ENCODE assay signal across 8 cellular contexts in genomic region chr1:182143154-182143657, GRCh38.
A peak's percentile ranks its signal among the peaks of the same experiment; 100 is the strongest.
DNase-seq lines count a peak whose midpoint lies in the region; ATAC-seq, FAIRE-seq and TF ChIP-seq lines count a peak whose summit lies in the region.

No MANE protein-coding gene starts in this region.

- H3K27ac ChIP-seq in HEK293 (ENCODE audit: extremely low read depth, low read depth, low read length) (no peak overlapping the region), keratinocyte (ENCODE audit: control insufficient read depth, insufficient read depth, low read length) (peak overlapping the region; percentile 77), spleen (peak overlapping the region; percentile 72 to 94 (median 90))

- H3K4me3 ChIP-seq in HEK293 (ENCODE audit: low read depth, low read length) (no peak overlapping the region), cardiac fibroblast (replicated peaks in 1 of 2; ENCODE audit: low read depth in 2 of 2, low read length in 2 of 2) (no peak overlapping the region), keratinocyte (ENCODE audit: control insufficient read depth in 2 of 3, extremely low read depth in 1 of 3, insufficient read depth in 2 of 3, low read depth in 1 of 3, low read length in 3 of 3) (no peak overlapping the region), spleen (peak overlapping the region in 1 of 8 donors; percentile 62)

- DNase-seq in CD1c-positive myeloid dendritic cell (ENCODE audit: extremely low spot score) = peak; percentile 93
- peak; percentile 84 for DNase-seq in NCI-H2227 treated with DMSO at 0.1 percent for 48 hours (lab: John Stamatoyannopoulos, UW)
- DNase-seq in activated CD4-positive, CD25-positive, alpha-beta regulatory T cell treated with anti-CD3 and anti-CD28 coated beads, Interleukin-2, amount 50 U/mL, for 16 hours (ENCODE audit: low read depth, low spot score) = peak; percentile 80
- peak; percentile 78 to 88 for DNase-seq in cardiac fibroblast (ENCODE audit: low read depth in 2 of 2)
- no peak for DNase-seq in keratinocyte (ENCODE audit: low read depth, low spot score)
- DNase-seq in spleen = peak; percentile 97

- H3K27me3 ChIP-seq in keratinocyte (ENCODE audit: control insufficient read depth, extremely low read depth, insufficient read depth, low read length) (no peaks in the 10 kb centered on the region), spleen (replicated peaks in 1 of 7) (no peaks in the 10 kb centered on the region)

- H3K4me2 ChIP-seq in keratinocyte (ENCODE audit: control insufficient read depth, extremely low read depth, insufficient read depth, low read depth, low read length) = peak overlapping the region; percentile 54

- no peaks in the 10 kb centered on the region for H3K79me2 ChIP-seq in keratinocyte (ENCODE audit: control insufficient read depth, insufficient read depth, low read length)

- no peaks in the 10 kb centered on the region for H3K9me1 ChIP-seq in keratinocyte (ENCODE audit: control insufficient read depth, extremely low read depth, insufficient read depth, low read length)

- ATAC-seq in GM19463 (IDR thresholded peaks at IDR 0.05; ENCODE audit: unreplicated experiment) = no peak

- CTCF ChIA-PET in HEK293 (lab: Yijun Ruan, JAX) = interaction anchor here (0.5 to 6.7 kb wide), 77 partner anchors 9 to 960 kb away, joined by 3 to 123 read pairs (median 5); partner anchors contain the start of gene GLUL

- WGBS in spleen, 5 donors = 17 to 27% (median 19%) methylated on average over 11 of the region's 11 CpGs

- no peaks in the 10 kb centered on the region for H4K20me1 ChIP-seq in keratinocyte (ENCODE audit: control insufficient read depth, extremely low read depth, insufficient read depth, low read length)

- TF ChIP-seq CTCF in HEK293 (tag by site-specific recombination; IDR thresholded peaks at IDR 0.05) (peak; percentile 84), cardiac fibroblast (IDR thresholded peaks at IDR 0.05; ENCODE audit: low read depth, low read length) (peak; percentile 87), keratinocyte (optimal IDR thresholded peaks at IDR 0.05 in 1 of 3, IDR thresholded peaks at IDR 0.05 in 1 of 3, conservative IDR thresholded peaks at IDR 0.05 in 1 of 3; ENCODE audit: extremely low read depth in 1 of 3, insufficient read depth in 2 of 3, low read length in 3 of 3) (peak; percentile 91 to 96 (median 93)), spleen (IDR thresholded peaks at IDR 0.05 in 8 of 11, conservative IDR thresholded peaks at IDR 0.05 in 3 of 11) (peak; percentile 76 to 97 (median 93))

- dilution Hi-C loops in keratinocyte (cut with MboI; ENCODE audit: extremely low pct_ligation_motif_present, low sequenced_read_pairs) = no loop called here

- intact Hi-C loops in spleen (cut with DNase I; ENCODE audit: low total_unique reads) = loop anchor here (2.0 kb wide), 1 partner anchor 254 kb away; no protein-coding TSS in a partner anchor

- FAIRE-seq in keratinocyte (lab: Jason Lieb, UNC) = peak; percentile 89

- H3K9me3 ChIP-seq in HEK293 (ENCODE audit: control insufficient read depth, insufficient read depth, low read depth, low read length) = no peaks in the 10 kb centered on the region
- H3K9me3 ChIP-seq in keratinocyte (ENCODE audit: control insufficient read depth, low read depth, low read length) = no peaks in the 10 kb centered on the region
- H3K9me3 ChIP-seq in spleen = no peaks in the 10 kb centered on the region

- H3K9ac ChIP-seq in keratinocyte (ENCODE audit: control insufficient read depth, extremely low read depth, insufficient read depth, low read length) = no peak overlapping the region

- H2AFZ ChIP-seq in keratinocyte (ENCODE audit: control insufficient read depth, low read length) = no peak overlapping the region

- H3K4me1 ChIP-seq in HEK293 (ENCODE audit: control insufficient read depth, insufficient read depth, low read length) = no peaks in the 10 kb centered on the region
- peaks cover 41% of the 10 kb centered on the region for H3K4me1 ChIP-seq in keratinocyte (ENCODE audit: control insufficient read depth, extremely low read depth, insufficient read depth, low read length)
- H3K4me1 ChIP-seq in spleen = peaks cover 15 to 55% (median 34%) of the 10 kb centered on the region in 6 donors

- TF ChIP-seq POLR2A in spleen (IDR thresholded peaks at IDR 0.05) = no peak

- no peaks in the 10 kb centered on the region for H3K36me3 ChIP-seq in HEK293 (ENCODE audit: control insufficient read depth in 2 of 2, insufficient read depth in 1 of 2, low read length in 2 of 2)
- H3K36me3 ChIP-seq in keratinocyte (ENCODE audit: control insufficient read depth in 2 of 2, extremely low read depth in 1 of 2, insufficient read depth in 2 of 2, low read length in 2 of 2) = no peaks in the 10 kb centered on the region
- H3K36me3 ChIP-seq in spleen = no peaks in the 10 kb centered on the region

- POLR2A ChIA-PET in HEK293 (lab: Yijun Ruan, JAX) = interaction anchor here (1.8 to 2.7 kb wide), 4 partner anchors 58 to 253 kb away, joined by 6 to 28 read pairs (median 8); partner anchors contain the start of gene GLUL

TF ChIP-seq in HEK293, 187 proteins besides CTCF, POLR2A, EP300 and RAD21 (continues in another document):
- no peak for TF ChIP-seq ZNF341 (tag by site-specific recombination; IDR thresholded peaks at IDR 0.05; ENCODE audit: low read depth)
- peak; percentile 53 for TF ChIP-seq GLIS1 (tag by site-specific recombination; IDR thresholded peaks at IDR 0.05)
- no peak for TF ChIP-seq ZNF830 (tag by site-specific recombination; IDR thresholded peaks at IDR 0.05; ENCODE audit: low read depth)
- TF ChIP-seq ZFHX2 (tag by site-specific recombination; conservative IDR thresholded peaks at IDR 0.05) = 0 out of 2 replicates have a peak, but pooled peaks have one; percentile 22
- no peak for TF ChIP-seq ZBTB17 (tag by site-specific recombination; IDR thresholded peaks at IDR 0.05)
- peak; percentile 70; the same call in 1 of the 2 replicates for TF ChIP-seq ZNF561 (tag by site-specific recombination; IDR thresholded peaks at IDR 0.05; ENCODE audit: borderline replicate concordance)
- TF ChIP-seq ZNF654 (tag by site-specific recombination; IDR thresholded peaks at IDR 0.05; ENCODE audit: low read depth) = peak; percentile 75
- peak; percentile 43; the same call in 1 of the 2 replicates for TF ChIP-seq ZNF501 (tag by site-specific recombination; IDR thresholded peaks at IDR 0.05)
- no peak for TF ChIP-seq ZNF202 (tag by site-specific recombination; IDR thresholded peaks at IDR 0.05; ENCODE audit: borderline replicate concordance)
- TF ChIP-seq ZNF664 (tag by site-specific recombination; IDR thresholded peaks at IDR 0.05) = peak; percentile 31; the same call in 1 of the 2 replicates
- TF ChIP-seq HOXD13 (CRISPR knock-in tag; IDR thresholded peaks at IDR 0.05; ENCODE audit: borderline replicate concordance) = no peak
- TF ChIP-seq ATF2 (tag by site-specific recombination; IDR thresholded peaks at IDR 0.05; ENCODE audit: low read depth) = no peak
- no peak for TF ChIP-seq ZBTB11 (tag by site-specific recombination; conservative IDR thresholded peaks at IDR 0.05; ENCODE audit: low read depth)
- TF ChIP-seq PATZ1 (tag by site-specific recombination; IDR thresholded peaks at IDR 0.05) = no peak
